8 cellular contexts compared by ENCODE assay signal in the genomic region with DNA sequence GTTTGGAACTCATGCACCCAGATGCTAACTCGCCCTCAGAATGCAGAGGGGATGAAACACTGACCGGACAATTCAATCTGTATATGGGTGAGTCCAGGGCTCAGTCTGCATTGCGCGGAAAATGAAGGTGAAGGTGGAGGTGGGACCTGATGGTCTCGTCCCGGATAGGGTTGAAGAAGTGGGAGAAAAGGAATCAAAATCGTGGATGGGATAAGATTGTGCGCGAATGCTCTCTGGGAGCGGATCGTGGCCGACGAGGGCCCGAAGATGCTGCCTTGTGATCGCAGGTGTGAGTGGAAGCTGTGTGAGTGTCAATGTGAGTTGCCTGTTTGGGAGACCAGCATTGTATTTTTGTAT. TPM values are rescaled to one million over a fixed set of nuclear protein-coding genes. Genes with fewer than 3 reads are reported as not detected.
DNase-seq lines count a peak whose midpoint lies in the region; ATAC-seq, FAIRE-seq and TF ChIP-seq lines count a peak whose summit lies in the region.

No MANE protein-coding gene starts in this region.

- no peaks in the 10 kb centered on the region for H3K36me3 ChIP-seq in ACC112 (ENCODE audit: insufficient read depth, low read length)
- no peaks in the 10 kb centered on the region for H3K36me3 ChIP-seq in H7 (replicated peaks; ENCODE audit: control insufficient read depth, insufficient read depth, low read length)
- H3K36me3 ChIP-seq in liver (ENCODE audit: control insufficient read depth in 4 of 4, insufficient read depth in 3 of 4, low read depth in 1 of 4, low read length in 3 of 4) = peaks cover 0 to 1% (median 0%) of the 10 kb centered on the region in 4 donors
- H3K36me3 ChIP-seq in upper lobe of right lung = no peaks in the 10 kb centered on the region

- H3K4me1 Mint-ChIP-seq in activated T-helper 17 cell treated with anti-CD3 and anti-CD28 coated beads, Interleukin-2, amount 50 U/mL, for 72 hours = peaks cover 15% of the 10 kb centered on the region

- H3K9me3 Mint-ChIP-seq in activated T-helper 17 cell treated with anti-CD3 and anti-CD28 coated beads, Interleukin-2, amount 50 U/mL, for 72 hours = peaks cover 8% of the 10 kb centered on the region

- peaks cover 11 to 46% (median 25%) of the 10 kb centered on the region in 4 donors for H3K9me3 ChIP-seq in liver (ENCODE audit: control insufficient read depth in 4 of 4, low read length in 3 of 4)
- H3K9me3 ChIP-seq in upper lobe of right lung = peaks cover 3% of the 10 kb centered on the region

- H3K9ac ChIP-seq in liver (ENCODE audit: low read depth in 1 of 2, low read length in 2 of 2) = no peak overlapping the region

- H3K27me3 ChIP-seq in ACC112 (ENCODE audit: insufficient read depth, low read length) (no peaks in the 10 kb centered on the region), H7 (ENCODE audit: control insufficient read depth, insufficient read depth, low read length) (no peaks in the 10 kb centered on the region), liver (ENCODE audit: control insufficient read depth in 4 of 4, insufficient read depth in 4 of 4, low read length in 3 of 4) (no peaks in the 10 kb centered on the region), upper lobe of right lung (no peaks in the 10 kb centered on the region)

- DNase-seq in H7 (no peak), upper lobe of right lung (no peak), NCI-H2227 treated with DMSO at 0.1 percent for 48 hours (lab: John Stamatoyannopoulos, UW) (no peak), NCI-H510A (lab: John Stamatoyannopoulos, UW) (no peak), H54 (ENCODE audit: insufficient read length, low spot score) (no peak)

- H3K36me3 Mint-ChIP-seq in activated T-helper 17 cell treated with anti-CD3 and anti-CD28 coated beads, Interleukin-2, amount 50 U/mL, for 72 hours (ENCODE audit: low read depth) = peaks cover 28% of the 10 kb centered on the region

- H3K4me1 ChIP-seq in ACC112 (ENCODE audit: control insufficient read depth, insufficient read depth, low read length, unreplicated experiment) (no peaks in the 10 kb centered on the region), liver (ENCODE audit: control insufficient read depth in 4 of 4, insufficient read depth in 4 of 4, low read length in 3 of 4) (peaks cover 0 to 21% (median 12%) of the 10 kb centered on the region in 4 donors), upper lobe of right lung (peaks cover 4% of the 10 kb centered on the region)

- peak overlapping the region; percentile 93 for H3K27ac Mint-ChIP-seq in activated T-helper 17 cell treated with anti-CD3 and anti-CD28 coated beads, Interleukin-2, amount 50 U/mL, for 72 hours

- FAIRE-seq in H54 (lab: Jason Lieb, UNC) = no peak

- H3K79me2 ChIP-seq in ACC112 (ENCODE audit: control insufficient read depth, insufficient read depth, low read length, unreplicated experiment) = peaks cover 10% of the 10 kb centered on the region

- no peaks in the 10 kb centered on the region for H3K27me3 Mint-ChIP-seq in activated T-helper 17 cell treated with anti-CD3 and anti-CD28 coated beads, Interleukin-2, amount 50 U/mL, for 72 hours

- H3K4me3 ChIP-seq in ACC112 (ENCODE audit: low read depth, low read length) (peak overlapping the region; percentile 94), H7 (ENCODE audit: insufficient read depth, low read depth, low read length) (peak overlapping the region; percentile 83; the same call in 1 of the 2 replicates), liver (ENCODE audit: low read depth in 1 of 3, low read length in 3 of 3) (peak overlapping the region; percentile 68 to 93 (median 91)), upper lobe of right lung (peak overlapping the region; percentile 83)

- peak overlapping the region; percentile 97 for H3K4me3 Mint-ChIP-seq in activated T-helper 17 cell treated with anti-CD3 and anti-CD28 coated beads, Interleukin-2, amount 50 U/mL, for 72 hours

- H3K27ac ChIP-seq in ACC112 (ENCODE audit: low read depth, low read length) (no peak overlapping the region), liver (ENCODE audit: low read depth in 1 of 2, low read length in 2 of 2) (peak overlapping the region; percentile 94 to 95), upper lobe of right lung (no peak overlapping the region)

- TF ChIP-seq CTCF in liver (IDR thresholded peaks at IDR 0.05; ENCODE audit: low read depth, low read length, missing input control) = no peak
- no peak for TF ChIP-seq CTCF in upper lobe of right lung (IDR thresholded peaks at IDR 0.05)

- no peak for TF ChIP-seq POLR2A in H54 (IDR thresholded peaks at IDR 0.05; ENCODE audit: low read depth, low read length)

- WGBS in liver = 5% methylated on average over 15 of the region's 15 CpGs

- no peak for TF ChIP-seq RAD21 in liver (IDR thresholded peaks at IDR 0.05)

- intact Hi-C loops in upper lobe of right lung (cut with DNase I) = no loop called here

- ATAC-seq in activated T-helper 17 cell treated with anti-CD3 and anti-CD28 coated beads, Interleukin-2, amount 50 U/mL, for 72 hours (replicated peaks) = no peak
- no peak for ATAC-seq in upper lobe of right lung

- H2AFZ ChIP-seq in ACC112 (ENCODE audit: low read length, unreplicated experiment) = peak overlapping the region; percentile 93

TF ChIP-seq in liver, 16 proteins besides CTCF, POLR2A, EP300 and RAD21:
- TF ChIP-seq, protein P1, sequence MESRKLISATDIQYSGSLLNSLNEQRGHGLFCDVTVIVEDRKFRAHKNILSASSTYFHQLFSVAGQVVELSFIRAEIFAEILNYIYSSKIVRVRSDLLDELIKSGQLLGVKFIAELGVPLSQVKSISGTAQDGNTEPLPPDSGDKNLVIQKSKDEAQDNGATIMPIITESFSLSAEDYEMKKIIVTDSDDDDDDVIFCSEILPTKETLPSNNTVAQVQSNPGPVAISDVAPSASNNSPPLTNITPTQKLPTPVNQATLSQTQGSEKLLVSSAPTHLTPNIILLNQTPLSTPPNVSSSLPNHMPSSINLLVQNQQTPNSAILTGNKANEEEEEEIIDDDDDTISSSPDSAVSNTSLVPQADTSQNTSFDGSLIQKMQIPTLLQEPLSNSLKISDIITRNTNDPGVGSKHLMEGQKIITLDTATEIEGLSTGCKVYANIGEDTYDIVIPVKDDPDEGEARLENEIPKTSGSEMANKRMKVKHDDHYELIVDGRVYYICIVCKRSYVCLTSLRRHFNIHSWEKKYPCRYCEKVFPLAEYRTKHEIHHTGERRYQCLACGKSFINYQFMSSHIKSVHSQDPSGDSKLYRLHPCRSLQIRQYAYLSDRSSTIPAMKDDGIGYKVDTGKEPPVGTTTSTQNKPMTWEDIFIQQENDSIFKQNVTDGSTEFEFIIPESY (IDR thresholded peaks at IDR 0.05) = no peak
- TF ChIP-seq HNF4G (IDR thresholded peaks at IDR 0.05) (no peak), RXRA (IDR thresholded peaks at IDR 0.05) (no peak), EGR1 (IDR thresholded peaks at IDR 0.05; ENCODE audit: low read depth in 2 of 2) (no peak), TAF1 (conservative IDR thresholded peaks at IDR 0.05) (no peak), GABPA (IDR thresholded peaks at IDR 0.05 in 1 of 2, conservative IDR thresholded peaks at IDR 0.05 in 1 of 2) (no peak), JUND (IDR thresholded peaks at IDR 0.05) (no peak), FOXA1 (IDR thresholded peaks at IDR 0.05) (no peak), HNF4A (conservative IDR thresholded peaks at IDR 0.05) (no peak)
- TF ChIP-seq, protein P2, sequence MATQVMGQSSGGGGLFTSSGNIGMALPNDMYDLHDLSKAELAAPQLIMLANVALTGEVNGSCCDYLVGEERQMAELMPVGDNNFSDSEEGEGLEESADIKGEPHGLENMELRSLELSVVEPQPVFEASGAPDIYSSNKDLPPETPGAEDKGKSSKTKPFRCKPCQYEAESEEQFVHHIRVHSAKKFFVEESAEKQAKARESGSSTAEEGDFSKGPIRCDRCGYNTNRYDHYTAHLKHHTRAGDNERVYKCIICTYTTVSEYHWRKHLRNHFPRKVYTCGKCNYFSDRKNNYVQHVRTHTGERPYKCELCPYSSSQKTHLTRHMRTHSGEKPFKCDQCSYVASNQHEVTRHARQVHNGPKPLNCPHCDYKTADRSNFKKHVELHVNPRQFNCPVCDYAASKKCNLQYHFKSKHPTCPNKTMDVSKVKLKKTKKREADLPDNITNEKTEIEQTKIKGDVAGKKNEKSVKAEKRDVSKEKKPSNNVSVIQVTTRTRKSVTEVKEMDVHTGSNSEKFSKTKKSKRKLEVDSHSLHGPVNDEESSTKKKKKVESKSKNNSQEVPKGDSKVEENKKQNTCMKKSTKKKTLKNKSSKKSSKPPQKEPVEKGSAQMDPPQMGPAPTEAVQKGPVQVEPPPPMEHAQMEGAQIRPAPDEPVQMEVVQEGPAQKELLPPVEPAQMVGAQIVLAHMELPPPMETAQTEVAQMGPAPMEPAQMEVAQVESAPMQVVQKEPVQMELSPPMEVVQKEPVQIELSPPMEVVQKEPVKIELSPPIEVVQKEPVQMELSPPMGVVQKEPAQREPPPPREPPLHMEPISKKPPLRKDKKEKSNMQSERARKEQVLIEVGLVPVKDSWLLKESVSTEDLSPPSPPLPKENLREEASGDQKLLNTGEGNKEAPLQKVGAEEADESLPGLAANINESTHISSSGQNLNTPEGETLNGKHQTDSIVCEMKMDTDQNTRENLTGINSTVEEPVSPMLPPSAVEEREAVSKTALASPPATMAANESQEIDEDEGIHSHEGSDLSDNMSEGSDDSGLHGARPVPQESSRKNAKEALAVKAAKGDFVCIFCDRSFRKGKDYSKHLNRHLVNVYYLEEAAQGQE (IDR thresholded peaks at IDR 0.05) = no peak

RNA-seq across cellular contexts. Expression of a gene that starts 0.6 kb away (rescaled TPM):
- 6.1 and 8.9 TPM in 2 replicates for total RNA-seq in H7 (2014; rRNA removed; shearing (Covaris generic))
- 10 to 100 TPM in 1 of 2 donors, 1 to 10 TPM in 1; 4.7 to 13.9 TPM for total RNA-seq in activated T-helper 17 cell treated with anti-CD3 and anti-CD28 coated beads, Interleukin-2, amount 50 U/mL, for 72 hours
- 1 to 10 TPM; 3.2 to 5.0 TPM for total RNA-seq in liver
- polyA plus RNA-seq in liver = under 1 TPM; 0.15 to 0.20 TPM
- total RNA-seq in upper lobe of right lung = 2.8 TPM

Comparison
In these comparisons a context has a peak if more than half of its experiments do, and no peak if none do; other contexts are left out.
1. H3K27ac ChIP-seq: peak in liver (2 of 2); none in ACC112 (single experiment) and upper lobe of right lung (single experiment).
2. Peak in every context shown above with its lines, with median percentiles within 50 percentile points of each other: H3K4me3 ChIP-seq.